8 cellular contexts compared by ENCODE assay signal in genomic region chr5:77492653-77493000, GRCh38. TPM values are rescaled to one million over a fixed set of nuclear protein-coding genes. Genes with fewer than 3 reads are reported as not detected.
A peak's percentile ranks its signal among the peaks of the same experiment; 100 is the strongest.
DNase-seq lines count a peak whose midpoint lies in the region; ATAC-seq and TF ChIP-seq lines count a peak whose summit lies in the region.

No MANE protein-coding gene starts in this region.

- TF ChIP-seq CTCF in cardiac muscle cell (IDR thresholded peaks at IDR 0.05; ENCODE audit: low read depth, low read length) (no peak), OCI-LY7 (conservative IDR thresholded peaks at IDR 0.05; ENCODE audit: low read length) (peak; percentile 10; the same call in 1 of the 2 replicates), esophagus squamous epithelium (IDR thresholded peaks at IDR 0.05) (no peak)

- CTCF ChIA-PET in OCI-LY7 (lab: Charles Lee; ENCODE audit: unreplicated experiment): interaction anchor here (0.9 to 1.4 kb wide), 2 partner anchors 26 to 622 kb away, joined by 3 to 4 read pairs; no protein-coding TSS in a partner anchor

- peak overlapping the region; percentile 55 for H3K4me3 ChIP-seq in cardiac muscle cell
- peak overlapping the region; percentile 92 for H3K4me3 ChIP-seq in OCI-LY7 (ENCODE audit: low read depth, low read length, poor library complexity, severe bottlenecking)
- H3K4me3 ChIP-seq in esophagus squamous epithelium: peak overlapping the region; percentile 67 to 90 (median 79)
- peak overlapping the region; percentile 93 for H3K4me3 ChIP-seq in skeletal muscle satellite cell (ENCODE audit: low read length)

- BruUV-seq in OCI-LY7 (replicated peaks; lab: Mats Ljungman, UMichigan): no TSS peak

- DNase-seq in cardiac muscle cell (ENCODE audit: low read depth in 1 of 2, low spot score in 1 of 2) (no peak), cardiac septum (ENCODE audit: low spot score) (no peak), OCI-LY7 (ENCODE audit: low spot score) (no peak), esophagus squamous epithelium (lab: John Stamatoyannopoulos, UW) (no peak), ureter (ENCODE audit: low spot score) (no peak), SHP77 treated with DMSO at 0.1 percent for 48 hours (lab: John Stamatoyannopoulos, UW) (no peak)

- no peaks in the 10 kb centered on the region for H3K36me3 ChIP-seq in cardiac muscle cell
- H3K36me3 ChIP-seq in OCI-LY7 (ENCODE audit: insufficient read depth, low read length): peaks cover 17% of the 10 kb centered on the region
- peaks cover 0 to 11% (median 0%) of the 10 kb centered on the region in 3 donors for H3K36me3 ChIP-seq in esophagus squamous epithelium
- H3K36me3 ChIP-seq in skeletal muscle satellite cell (ENCODE audit: insufficient read depth, low read length): peaks cover 6% of the 10 kb centered on the region

- peaks cover 30% of the 10 kb centered on the region for H3K79me2 ChIP-seq in OCI-LY7 (ENCODE audit: insufficient read depth, low read depth, low read length)

- peak overlapping the region; percentile 50 for H3K4me2 ChIP-seq in OCI-LY7 (ENCODE audit: low read length)
- peak overlapping the region; percentile 74 for H3K4me2 ChIP-seq in skeletal muscle satellite cell (ENCODE audit: low read length)

- H3K9ac ChIP-seq in skeletal muscle satellite cell (ENCODE audit: low read depth, low read length): peak overlapping the region; percentile 99

- POLR2A ChIA-PET in OCI-LY7 (lab: Charles Lee): interaction anchor here (0.6 to 1.8 kb wide), 4 partner anchors 11 to 622 kb away, joined by 4 to 5 read pairs (median 4); no protein-coding TSS in a partner anchor

- no peak for ATAC-seq in HG02798 (IDR thresholded peaks at IDR 0.05; ENCODE audit: poor library complexity, unreplicated experiment)

- 26 to 33% methylated on average over 4 of the region's 4 CpGs for WGBS in esophagus squamous epithelium, 2 donors

- intact Hi-C loops in cardiac septum (cut with DNase I): loop anchor here (1.0 to 5.0 kb wide), 3 partner anchors 348 to 624 kb away; partner anchors contain the start of gene ZBED3
- intact Hi-C loops in OCI-LY7 (cut with micrococcal nuclease; ENCODE audit: unreplicated experiment): loop anchor here (1.0 kb wide), 3 partner anchors 284 to 624 kb away; partner anchors contain the start of gene TBCA
- intact Hi-C loops in esophagus squamous epithelium (cut with DNase I): loop anchor here (10.0 kb wide), 1 partner anchor 348 kb away; no protein-coding TSS in a partner anchor

- H3K27me3 ChIP-seq in cardiac muscle cell (peaks cover 33% of the 10 kb centered on the region), esophagus squamous epithelium (peaks cover 0 to 2% (median 0%) of the 10 kb centered on the region in 4 donors), skeletal muscle satellite cell (ENCODE audit: control insufficient read depth, insufficient read depth, low read length) (peaks cover 8% of the 10 kb centered on the region)

- peak overlapping the region; percentile 90 for H2AFZ ChIP-seq in OCI-LY7 (ENCODE audit: low read length)

- H4K20me1 ChIP-seq in OCI-LY7 (ENCODE audit: insufficient read depth, low read length): no peaks in the 10 kb centered on the region

- H3K9me3 ChIP-seq in cardiac muscle cell (ENCODE audit: low read depth) (no peaks in the 10 kb centered on the region), OCI-LY7 (ENCODE audit: low read length) (no peaks in the 10 kb centered on the region), esophagus squamous epithelium (no peaks in the 10 kb centered on the region), skeletal muscle satellite cell (replicated peaks; ENCODE audit: low read length) (no peaks in the 10 kb centered on the region)

- H3K9me2 ChIP-seq in OCI-LY7 (ENCODE audit: insufficient read depth, low read length): no peaks in the 10 kb centered on the region

- H3K4me1 ChIP-seq in cardiac muscle cell (ENCODE audit: low read depth) (no peaks in the 10 kb centered on the region), OCI-LY7 (ENCODE audit: insufficient read depth, low read length, poor library complexity, severe bottlenecking) (peaks cover 20% of the 10 kb centered on the region), esophagus squamous epithelium (peaks cover 4 to 30% (median 8%) of the 10 kb centered on the region in 3 donors), skeletal muscle satellite cell (ENCODE audit: control insufficient read depth, insufficient read depth, low read length) (peaks cover 16% of the 10 kb centered on the region)

- H3K27ac ChIP-seq in cardiac muscle cell: no peak overlapping the region
- H3K27ac ChIP-seq in OCI-LY7 (ENCODE audit: low read depth, low read length, poor library complexity, severe bottlenecking): peak overlapping the region; percentile 87
- H3K27ac ChIP-seq in esophagus squamous epithelium: peak overlapping the region; percentile 94 to 99 (median 97)

- no peak for TF ChIP-seq POLR2A in esophagus squamous epithelium (IDR thresholded peaks at IDR 0.05)

RNA-seq across cellular contexts. Expression of gene WDR41, which starts 0.5 kb away (rescaled TPM):
- 30.4 and 31.8 TPM in 2 replicates for total RNA-seq in cardiac muscle cell
- 49.7 and 66.8 TPM in 2 replicates for polyA plus RNA-seq in cardiac muscle cell
- total RNA-seq in cardiac septum: 35.1 TPM
- 47.0 and 75.1 TPM in 2 replicates for total RNA-seq in OCI-LY7 (2014; rRNA removed; shearing (Covaris generic))
- 80.2 and 92.0 TPM in 2 replicates for total RNA-seq in OCI-LY7 (2022)
- total RNA-seq in esophagus squamous epithelium: 10 to 100 TPM; 17.4 to 58.6 (median 38.9) TPM
- total RNA-seq in skeletal muscle satellite cell (2012; rRNA removed): 104 and 116 TPM in 2 replicates
- 64.6 TPM for total RNA-seq in ureter
